24 cellular contexts compared by ENCODE assay signal in genomic region chr17:65634533-65634932, GRCh38.
A peak's percentile ranks its signal among the peaks of the same experiment; 100 is the strongest.
DNase-seq lines count a peak whose midpoint lies in the region; ATAC-seq, FAIRE-seq and TF ChIP-seq lines count a peak whose summit lies in the region.
"Had no signal": no experiment of that assay in that cellular context is flagged by ENCODE, and none has a peak within 500 bp of the region (broad histone marks: within the 10 kb centered on the region; RNA-seq: fewer than 3 reads in every experiment).

No MANE protein-coding gene starts in this region.

- H3K27ac Mint-ChIP-seq in GM23338, result no peak overlapping the region
- H3K27ac Mint-ChIP-seq: activated CD4-positive, alpha-beta memory T cell treated with anti-CD3 and anti-CD28 coated beads, Interleukin-2, amount 10 ng/mL, durations not matched to agents 7 days and 5 days; activated naive CD8-positive, alpha-beta T cell treated with anti-CD3 and anti-CD28 coated beads, Interleukin-2, amount 50 U/mL, for 24 hours; effector memory CD8-positive, alpha-beta T cell; naive B cell; stimulated activated naive CD8-positive, alpha-beta T cell treated with anti-CD3 and anti-CD28 coated beads, Interleukin-15, Interleukin-2, amounts not matched to agents 100 ng/mL and 50 ng/mL, for 24 hours had no signal

- no peaks in the 10 kb centered on the region for H3K27me3 ChIP-seq in GM23338 (ENCODE audit: insufficient read depth)
- H3K27me3 ChIP-seq in hepatocyte, result no peaks in the 10 kb centered on the region
- no peaks in the 10 kb centered on the region for H3K27me3 ChIP-seq in small intestine (ENCODE audit: control insufficient read depth in 2 of 2, insufficient read depth in 2 of 2, low read length in 2 of 2)
- H3K27me3 ChIP-seq: esophagus muscularis mucosa, gastroesophageal sphincter, tibial nerve had no signal

- no peak for FAIRE-seq in small intestine (lab: Jason Lieb, UNC)
- FAIRE-seq in frontal cortex (lab: Jason Lieb, UNC), result no peak
- FAIRE-seq: H54, keratinocyte had no signal

- peaks cover 8% of the 10 kb centered on the region for H3K4me1 ChIP-seq in GM23338 (ENCODE audit: insufficient read depth)
- H3K4me1 ChIP-seq in hepatocyte (ENCODE audit: insufficient read depth), result peaks cover 9% of the 10 kb centered on the region
- peaks cover 2% of the 10 kb centered on the region in 2 donors for H3K4me1 ChIP-seq in small intestine (ENCODE audit: control insufficient read depth in 2 of 2, insufficient read depth in 1 of 2, low read depth in 1 of 2, low read length in 1 of 2)

- H3K36me3 ChIP-seq in GM23338 (ENCODE audit: insufficient read depth) (no peaks in the 10 kb centered on the region), hepatocyte (replicated peaks; ENCODE audit: insufficient read depth, low read depth) (no peaks in the 10 kb centered on the region), small intestine (ENCODE audit: control insufficient read depth in 2 of 2, insufficient read depth in 2 of 2, low read length in 2 of 2) (no peaks in the 10 kb centered on the region)
- H3K36me3 ChIP-seq: esophagus muscularis mucosa, gastroesophageal sphincter had no signal

- no peak overlapping the region for H3K4me3 Mint-ChIP-seq in GM23338
- H3K4me3 Mint-ChIP-seq: activated CD4-positive, alpha-beta memory T cell treated with anti-CD3 and anti-CD28 coated beads, Interleukin-2, amount 10 ng/mL, durations not matched to agents 7 days and 5 days; activated naive CD8-positive, alpha-beta T cell treated with anti-CD3 and anti-CD28 coated beads, Interleukin-2, amount 50 U/mL, for 24 hours; effector memory CD8-positive, alpha-beta T cell; naive B cell; stimulated activated naive CD8-positive, alpha-beta T cell treated with anti-CD3 and anti-CD28 coated beads, Interleukin-15, Interleukin-2, amounts not matched to agents 100 ng/mL and 50 ng/mL, for 24 hours had no signal

- H3K36me3 Mint-ChIP-seq in GM23338 (ENCODE audit: low read depth), result no peaks in the 10 kb centered on the region
- H3K36me3 Mint-ChIP-seq: naive B cell had no signal

- peaks cover 11% of the 10 kb centered on the region for H3K4me1 Mint-ChIP-seq in GM23338
- H3K4me1 Mint-ChIP-seq: activated CD4-positive, alpha-beta memory T cell treated with anti-CD3 and anti-CD28 coated beads, Interleukin-2, amount 10 ng/mL, durations not matched to agents 7 days and 5 days; activated naive CD8-positive, alpha-beta T cell treated with anti-CD3 and anti-CD28 coated beads, Interleukin-2, amount 50 U/mL, for 24 hours; naive B cell had no signal

- TF ChIP-seq CTCF in GM23338 (conservative IDR thresholded peaks at IDR 0.05; ENCODE audit: low read depth in 2 of 2) (no peak), hepatocyte (IDR thresholded peaks at IDR 0.05; ENCODE audit: poor library complexity) (no peak)

- H3K79me2 ChIP-seq in GM23338 (replicated peaks; ENCODE audit: insufficient read depth) (no peaks in the 10 kb centered on the region), hepatocyte (no peaks in the 10 kb centered on the region)

- no peaks in the 10 kb centered on the region for H3K9me3 ChIP-seq in hepatocyte (ENCODE audit: low read depth)
- H3K9me3 ChIP-seq in small intestine (ENCODE audit: control insufficient read depth, low read depth), result no peaks in the 10 kb centered on the region
- H3K9me3 ChIP-seq: esophagus muscularis mucosa, gastroesophageal sphincter, tibial nerve had no signal

- no peak overlapping the region for H3K4me2 ChIP-seq in GM23338
- H3K4me2 ChIP-seq in hepatocyte, result no peak overlapping the region

- H3K4me3 ChIP-seq in GM23338 (no peak overlapping the region), hepatocyte (no peak overlapping the region), small intestine (ENCODE audit: low read depth in 1 of 2, low read length in 2 of 2) (no peak overlapping the region)
- H3K4me3 ChIP-seq: esophagus muscularis mucosa, gastroesophageal sphincter, tibial nerve had no signal

- H3K9me2 ChIP-seq in GM23338 (ENCODE audit: insufficient read depth) (no peaks in the 10 kb centered on the region), hepatocyte (replicated peaks; ENCODE audit: insufficient read depth) (no peaks in the 10 kb centered on the region)

- no peaks in the 10 kb centered on the region for H4K20me1 ChIP-seq in GM23338 (replicated peaks; ENCODE audit: insufficient read depth)
- H4K20me1 ChIP-seq in hepatocyte (ENCODE audit: insufficient read depth, poor library complexity, severe bottlenecking), result no peaks in the 10 kb centered on the region

- no peaks in the 10 kb centered on the region for H3F3A ChIP-seq in GM23338 (replicated peaks; ENCODE audit: low read depth)

- no peaks in the 10 kb centered on the region for H3K9me3 Mint-ChIP-seq in GM23338
- H3K9me3 Mint-ChIP-seq: activated CD4-positive, alpha-beta memory T cell treated with anti-CD3 and anti-CD28 coated beads, Interleukin-2, amount 10 ng/mL, durations not matched to agents 7 days and 5 days; activated naive CD8-positive, alpha-beta T cell treated with anti-CD3 and anti-CD28 coated beads, Interleukin-2, amount 50 U/mL, for 24 hours; effector memory CD8-positive, alpha-beta T cell; stimulated activated naive CD8-positive, alpha-beta T cell treated with anti-CD3 and anti-CD28 coated beads, Interleukin-15, Interleukin-2, amounts not matched to agents 100 ng/mL and 50 ng/mL, for 24 hours had no signal

- H3K27me3 Mint-ChIP-seq in GM23338 (ENCODE audit: insufficient read depth, low read depth, poor library complexity), result no peaks in the 10 kb centered on the region
- H3K27me3 Mint-ChIP-seq: activated CD4-positive, alpha-beta memory T cell treated with anti-CD3 and anti-CD28 coated beads, Interleukin-2, amount 10 ng/mL, durations not matched to agents 7 days and 5 days; activated naive CD8-positive, alpha-beta T cell treated with anti-CD3 and anti-CD28 coated beads, Interleukin-2, amount 50 U/mL, for 24 hours; naive B cell; stimulated activated naive CD8-positive, alpha-beta T cell treated with anti-CD3 and anti-CD28 coated beads, Interleukin-15, Interleukin-2, amounts not matched to agents 100 ng/mL and 50 ng/mL, for 24 hours had no signal

- ATAC-seq in GM23338, result no peak; the same call in 2 of the 3 replicates
- ATAC-seq in GM19397 (IDR thresholded peaks at IDR 0.05; ENCODE audit: unreplicated experiment), result no peak
- ATAC-seq in HG02885 (IDR thresholded peaks at IDR 0.05; ENCODE audit: poor library complexity, unreplicated experiment), result no peak
- no peak for ATAC-seq in GM18520 (IDR thresholded peaks at IDR 0.05; ENCODE audit: unreplicated experiment)
- ATAC-seq: activated naive CD8-positive, alpha-beta T cell treated with anti-CD3 and anti-CD28 coated beads, Interleukin-2, amount 50 U/mL, for 24 hours; effector memory CD8-positive, alpha-beta T cell; gastroesophageal sphincter had no signal

- 79% methylated on average over 3 of the region's 3 CpGs for WGBS in hepatocyte (ENCODE audit: low lambda C conversion rate, missing lambda C conversion rate)
- 14 to 65% (median 29%) methylated on average over 3 of the region's 3 CpGs for WGBS in small intestine, 3 donors

- no peak for DNase-seq in GM23338 (ENCODE audit: low spot score)
- DNase-seq in NCI-H2196 treated with DMSO at 0.1 percent for 48 hours (lab: John Stamatoyannopoulos, UW; ENCODE audit: unreplicated experiment), result peak; percentile 29
- DNase-seq in hepatocyte (ENCODE audit: low spot score), result peak; percentile 16
- DNase-seq in small intestine, result peak; percentile 58
- no peak for DNase-seq in frontal cortex (ENCODE audit: low spot score in 2 of 2)
- DNase-seq: activated CD4-positive, alpha-beta memory T cell treated with anti-CD3 and anti-CD28 coated beads, Interleukin-2, amount 10 ng/mL, durations not matched to agents 7 days and 5 days; activated effector memory CD4-positive, alpha-beta T cell treated with Interleukin-2 at 50 U/mL for 16 hours; activated naive CD8-positive, alpha-beta T cell treated with anti-CD3 and anti-CD28 coated beads, Interleukin-2, amount 50 U/mL, for 24 hours; effector memory CD8-positive, alpha-beta T cell; EL; mammary epithelial cell; naive B cell; nucleus accumbens; stimulated activated CD4-positive, alpha-beta T cell treated with anti-CD3 and anti-CD28 coated beads, Interleukin-4, amount 100 ng/mL, for 1 hour; T-helper 9 cell had no signal

- H2AFZ ChIP-seq in GM23338, result 0 out of 2 replicates have a peak overlapping the region, but pooled peaks have one; percentile 11
- no peak overlapping the region for H2AFZ ChIP-seq in hepatocyte

- no peak overlapping the region for H3K27ac ChIP-seq in GM23338 (ENCODE audit: low read depth)
- H3K27ac ChIP-seq in hepatocyte, result no peak overlapping the region
- no peak overlapping the region for H3K27ac ChIP-seq in small intestine (ENCODE audit: low read depth in 1 of 2, low read length in 1 of 2)
- H3K27ac ChIP-seq: esophagus muscularis mucosa, gastroesophageal sphincter, tibial nerve had no signal

TF ChIP-seq in GM23338, 12 proteins besides CTCF, POLR2A, EP300 and RAD21 (continues in another document):
- TF ChIP-seq EZH2 (IDR thresholded peaks at IDR 0.05; ENCODE audit: low read depth, unreplicated experiment), result no peak
- TF ChIP-seq STAT1 (IDR thresholded peaks at IDR 0.05; ENCODE audit: unreplicated experiment), result no peak
- no peak for TF ChIP-seq NANOG (IDR thresholded peaks at IDR 0.05; ENCODE audit: borderline replicate concordance)
- no peak for TF ChIP-seq ZNF114 (CRISPR knock-in tag; IDR thresholded peaks at IDR 0.05)
- TF ChIP-seq EZH2phosphoT487 (IDR thresholded peaks at IDR 0.05; ENCODE audit: unreplicated experiment), result no peak
- TF ChIP-seq, protein P1, sequence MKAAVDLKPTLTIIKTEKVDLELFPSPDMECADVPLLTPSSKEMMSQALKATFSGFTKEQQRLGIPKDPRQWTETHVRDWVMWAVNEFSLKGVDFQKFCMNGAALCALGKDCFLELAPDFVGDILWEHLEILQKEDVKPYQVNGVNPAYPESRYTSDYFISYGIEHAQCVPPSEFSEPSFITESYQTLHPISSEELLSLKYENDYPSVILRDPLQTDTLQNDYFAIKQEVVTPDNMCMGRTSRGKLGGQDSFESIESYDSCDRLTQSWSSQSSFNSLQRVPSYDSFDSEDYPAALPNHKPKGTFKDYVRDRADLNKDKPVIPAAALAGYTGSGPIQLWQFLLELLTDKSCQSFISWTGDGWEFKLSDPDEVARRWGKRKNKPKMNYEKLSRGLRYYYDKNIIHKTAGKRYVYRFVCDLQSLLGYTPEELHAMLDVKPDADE (IDR thresholded peaks at IDR 0.05), result no peak
- no peak for TF ChIP-seq POLR2AphosphoS5 (IDR thresholded peaks at IDR 0.05; ENCODE audit: low read depth)
- no peak for TF ChIP-seq CREB1 (CRISPR knock-in tag; IDR thresholded peaks at IDR 0.05; ENCODE audit: low read depth)

Comparison
In these comparisons a context has a peak if more than half of its experiments do, and no peak if none do; other contexts are left out.
1. DNase-seq: peak in NCI-H2196 treated with DMSO at 0.1 percent for 48 hours (single experiment), hepatocyte (single experiment) and small intestine (single experiment); none in GM23338 (single experiment) and frontal cortex (0 of 2).